8 cellular contexts compared by ENCODE assay signal in the genomic region with DNA sequence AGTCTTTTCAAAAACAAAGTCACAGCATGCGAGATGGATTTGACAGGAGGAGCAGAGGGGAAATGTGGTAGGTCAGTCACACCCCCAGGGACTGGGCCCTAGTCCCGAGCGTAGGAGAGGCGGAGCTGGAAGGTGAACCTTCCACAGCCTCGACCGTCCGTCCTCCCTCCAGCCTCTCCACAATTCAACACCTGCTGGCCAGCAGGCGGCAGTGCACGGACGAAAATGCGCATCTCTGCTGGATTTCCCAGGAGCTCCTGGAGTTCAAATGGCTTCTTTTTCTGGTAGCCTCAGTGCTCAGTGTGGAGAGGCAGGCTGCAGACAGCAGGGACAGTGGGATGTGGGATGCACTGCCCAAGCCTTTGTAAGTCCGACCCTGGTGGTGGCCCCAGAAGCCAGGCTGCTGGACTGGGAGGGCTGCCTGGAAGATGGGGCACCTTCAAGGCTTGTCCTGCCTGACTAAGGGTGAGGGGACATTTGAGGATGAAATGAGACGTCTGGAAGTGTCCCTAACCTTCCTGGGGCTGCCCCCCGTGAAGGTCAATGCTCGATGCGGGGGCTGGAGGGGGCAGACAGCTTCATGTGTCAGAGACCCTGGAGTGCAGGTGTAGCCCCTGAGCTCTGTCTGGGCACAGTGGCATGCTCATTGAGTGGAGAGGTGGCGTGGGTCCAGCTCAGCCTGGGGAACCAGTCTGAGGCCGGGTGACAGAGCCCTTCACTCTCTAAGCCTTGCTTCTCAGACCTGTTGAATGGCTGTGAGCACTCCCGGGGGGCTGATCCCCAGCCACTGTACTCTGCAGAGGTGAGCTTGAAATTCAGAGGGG.
DNase-seq lines count a peak whose midpoint lies in the region; ATAC-seq and TF ChIP-seq lines count a peak whose summit lies in the region.

No MANE protein-coding gene starts in this region.

- intact Hi-C loops in esophagus squamous epithelium (cut with DNase I) = loop anchor here (5.0 kb wide), 1 partner anchor 262 kb away; no protein-coding TSS in a partner anchor

- H3K27ac ChIP-seq in SJCRH30 (no peak overlapping the region), esophagus squamous epithelium (no peak overlapping the region)

- TF ChIP-seq CTCF in AG10803 (conservative IDR thresholded peaks at IDR 0.05; ENCODE audit: low read length) = peak; percentile 61
- TF ChIP-seq CTCF in GM12875 (IDR thresholded peaks at IDR 0.05; ENCODE audit: borderline replicate concordance, insufficient read depth, low read depth, low read length) = peak; percentile 74
- TF ChIP-seq CTCF in LNCAP (IDR thresholded peaks at IDR 0.05) = peak; percentile 77
- TF ChIP-seq CTCF in esophagus squamous epithelium (IDR thresholded peaks at IDR 0.05) = peak; percentile 43 to 92 (median 80)
- no peak for TF ChIP-seq CTCF in omental fat pad (IDR thresholded peaks at IDR 0.05)

- peak; percentile 11 for ATAC-seq in omental fat pad (ENCODE audit: low FRiP score)
- ATAC-seq in GM21717 (IDR thresholded peaks at IDR 0.05; ENCODE audit: unreplicated experiment) = no peak

- 19 to 31% methylated on average over 10 to 15 of the region's 19 CpGs for WGBS in esophagus squamous epithelium, 2 donors

- DNase-seq in AG10803 (ENCODE audit: low read depth) (peak; percentile 60), SJCRH30 (peak; percentile 80 to 86), esophagus squamous epithelium (lab: John Stamatoyannopoulos, UW) (no peak), omental fat pad (ENCODE audit: low spot score) (no peak), DMS79 treated with DMSO at 0.1 percent for 48 hours (lab: John Stamatoyannopoulos, UW) (no peak)

- H3K4me3 ChIP-seq in AG10803 (ENCODE audit: low read length) = no peak overlapping the region
- no peak overlapping the region for H3K4me3 ChIP-seq in GM12875 (ENCODE audit: low read depth, low read length)
- H3K4me3 ChIP-seq in SJCRH30 = no peak overlapping the region
- H3K4me3 ChIP-seq in esophagus squamous epithelium = no peak overlapping the region

- H3K9me3 ChIP-seq in SJCRH30 (replicated peaks) (no peaks in the 10 kb centered on the region), esophagus squamous epithelium (peaks cover 0 to 10% (median 0%) of the 10 kb centered on the region in 3 donors)

- H3K36me3 ChIP-seq in SJCRH30 = no peaks in the 10 kb centered on the region
- no peaks in the 10 kb centered on the region for H3K36me3 ChIP-seq in esophagus squamous epithelium

- TF ChIP-seq POLR2A in esophagus squamous epithelium (IDR thresholded peaks at IDR 0.05) = no peak

- H3K4me1 ChIP-seq in SJCRH30 = peaks cover 14% of the 10 kb centered on the region; the same call in 1 of the 2 replicates
- peaks cover 0 to 13% (median 0%) of the 10 kb centered on the region in 3 donors for H3K4me1 ChIP-seq in esophagus squamous epithelium

- H3K27me3 ChIP-seq in SJCRH30 (no peaks in the 10 kb centered on the region), esophagus squamous epithelium (peaks cover 0 to 34% (median 0%) of the 10 kb centered on the region in 4 donors)

Comparison
In these comparisons a context has a peak if more than half of its experiments do, and no peak if none do; other contexts are left out.
1. DNase-seq: peak in AG10803 (single experiment) and SJCRH30 (2 of 2); none in esophagus squamous epithelium (single experiment), omental fat pad (single experiment) and DMS79 treated with DMSO at 0.1 percent for 48 hours (single experiment).
2. CTCF ChIP-seq: peak in AG10803 (single experiment), GM12875 (single experiment), LNCAP (single experiment) and esophagus squamous epithelium (6 of 6); none in omental fat pad (0 of 3).